1 cellular context compared by ENCODE assay signal in genomic region chr3:64209866-64210609, GRCh38.
TF ChIP-seq lines count a peak whose summit lies in the region.

No MANE protein-coding gene starts in this region.

TF ChIP-seq in IMR-90, 13 proteins besides CTCF, POLR2A, EP300 and RAD21 (continued from another document):
- TF ChIP-seq MAZ (IDR thresholded peaks at IDR 0.05; ENCODE audit: borderline replicate concordance, low read depth, low read length) (no peak), ELK1 (IDR thresholded peaks at IDR 0.05; ENCODE audit: borderline replicate concordance, low read depth, low read length) (no peak)
- TF ChIP-seq, protein P1, sequence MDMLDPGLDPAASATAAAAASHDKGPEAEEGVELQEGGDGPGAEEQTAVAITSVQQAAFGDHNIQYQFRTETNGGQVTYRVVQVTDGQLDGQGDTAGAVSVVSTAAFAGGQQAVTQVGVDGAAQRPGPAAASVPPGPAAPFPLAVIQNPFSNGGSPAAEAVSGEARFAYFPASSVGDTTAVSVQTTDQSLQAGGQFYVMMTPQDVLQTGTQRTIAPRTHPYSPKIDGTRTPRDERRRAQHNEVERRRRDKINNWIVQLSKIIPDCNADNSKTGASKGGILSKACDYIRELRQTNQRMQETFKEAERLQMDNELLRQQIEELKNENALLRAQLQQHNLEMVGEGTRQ (IDR thresholded peaks at IDR 0.05; ENCODE audit: low read depth, low read length) = no peak
